ENCODE assay signal across 8 cellular contexts in the genomic region with DNA sequence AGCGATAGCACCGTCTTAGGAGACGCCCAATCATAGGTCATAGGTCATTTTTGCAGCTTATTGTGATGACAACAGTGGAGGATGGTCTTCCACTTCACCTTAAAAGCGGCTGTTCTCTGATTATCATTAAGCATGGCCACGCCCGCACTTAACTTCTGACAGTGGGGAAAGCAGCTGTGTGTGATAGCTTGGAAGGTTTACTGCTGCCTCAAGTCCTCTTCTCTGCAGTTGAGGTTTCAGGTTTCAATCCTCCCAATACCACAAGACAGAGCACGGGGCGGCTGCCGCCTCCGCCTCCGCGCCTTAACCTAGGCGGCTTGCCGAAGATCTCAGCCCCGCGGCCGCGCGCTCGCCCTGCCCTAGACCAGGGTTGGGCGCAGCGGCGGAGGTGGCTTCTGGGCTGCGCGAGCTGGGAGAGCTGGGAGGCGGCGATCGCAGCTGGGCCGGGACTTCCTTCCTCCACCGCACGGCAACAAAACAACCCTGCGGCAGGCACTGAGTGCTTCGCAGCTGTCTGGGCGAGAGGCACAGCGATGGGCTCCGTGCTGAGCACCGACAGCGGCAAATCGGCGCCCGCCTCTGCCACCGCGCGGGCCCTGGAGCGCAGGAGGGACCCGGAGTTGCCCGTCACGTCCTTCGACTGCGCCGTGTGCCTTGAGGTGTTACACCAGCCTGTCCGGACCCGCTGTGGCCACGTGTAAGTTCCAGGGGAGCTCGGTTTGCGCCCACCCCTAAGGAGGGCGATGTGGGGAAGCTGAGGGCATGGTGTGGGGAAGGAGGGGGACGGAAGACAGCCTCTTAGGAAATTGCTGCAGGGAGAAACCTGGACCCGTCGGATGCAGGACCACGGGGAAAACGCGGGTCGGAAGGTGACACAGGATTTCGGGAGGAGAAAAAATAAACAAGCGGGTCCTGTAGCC. TPM values are rescaled to one million over a fixed set of nuclear protein-coding genes. Genes with fewer than 3 reads are reported as not detected.
A peak's percentile ranks its signal among the peaks of the same experiment; 100 is the strongest.
DNase-seq lines count a peak whose midpoint lies in the region; ATAC-seq, FAIRE-seq and TF ChIP-seq lines count a peak whose summit lies in the region.

A gene (plus strand): TSS at position 495 of the 920 bp plus-strand sequence. CDS start 39 bp downstream, at position 534.

- H3K4me1 Mint-ChIP-seq in T-helper 17 cell, result peaks cover 48% of the 10 kb centered on the region

- H3K36me3 ChIP-seq in rectal smooth muscle tissue (ENCODE audit: control insufficient read depth, insufficient read depth, low read length) (no peaks in the 10 kb centered on the region), vagina (no peaks in the 10 kb centered on the region)

- FAIRE-seq in GM12891 (lab: Jason Lieb, UNC), result peak; percentile 97

- peak within 1 kb of the TSS; percentile 99 for H3K4me3 Mint-ChIP-seq in T-helper 17 cell

- H3K36me3 Mint-ChIP-seq in T-helper 17 cell (ENCODE audit: low read depth), result peaks cover 3% of the 10 kb centered on the region

- H3K27ac ChIP-seq in angular gyrus (ENCODE audit: low read depth, low read length), result peak within 1 kb of the TSS; percentile 89
- H3K27ac ChIP-seq in rectal smooth muscle tissue (ENCODE audit: low read depth, low read length), result peak within 1 kb of the TSS; percentile 32
- H3K27ac ChIP-seq in vagina, result peak within 1 kb of the TSS; percentile 75

- peak within 1 kb of the TSS; percentile 90 for H3K4me3 ChIP-seq in rectal smooth muscle tissue (ENCODE audit: low read length)
- peak within 1 kb of the TSS; percentile 67 to 72 for H3K4me3 ChIP-seq in vagina

- H3K27me3 ChIP-seq in rectal smooth muscle tissue (ENCODE audit: control insufficient read depth, insufficient read depth, low read length) (no peaks in the 10 kb centered on the region), vagina (no peaks in the 10 kb centered on the region)

- TF ChIP-seq CTCF in vagina (IDR thresholded peaks at IDR 0.05), result no peak

- no peaks in the 10 kb centered on the region for H3K27me3 Mint-ChIP-seq in T-helper 17 cell

- peak; percentile 88 for ATAC-seq in HG02759 (IDR thresholded peaks at IDR 0.05; ENCODE audit: unreplicated experiment)
- peak; percentile 81 for ATAC-seq in T-helper 17 cell

- H3K9me3 ChIP-seq in T-helper 17 cell (ENCODE audit: control insufficient read depth, low read length, poor library complexity, severe bottlenecking) (no peaks in the 10 kb centered on the region), vagina (no peaks in the 10 kb centered on the region)

- peak within 1 kb of the TSS; percentile 99 for H3K27ac Mint-ChIP-seq in T-helper 17 cell

- intact Hi-C loops in vagina (cut with DNase I), result no loop called here

- peak within 1 kb of the TSS; percentile 90 for H3K9ac ChIP-seq in rectal smooth muscle tissue (ENCODE audit: low read length)

- TF ChIP-seq POLR2A in GM12891 (IDR thresholded peaks at IDR 0.05; ENCODE audit: low read depth, low read length), result peak; percentile 52; the same call in 1 of the 2 replicates
- TF ChIP-seq POLR2A in vagina (IDR thresholded peaks at IDR 0.05), result peak in 1 of 2 donors; percentile 30

- H3K4me1 ChIP-seq in rectal smooth muscle tissue (ENCODE audit: control insufficient read depth, insufficient read depth, low read length), result no peaks in the 10 kb centered on the region
- peaks cover 8% of the 10 kb centered on the region for H3K4me1 ChIP-seq in vagina

- DNase-seq in GM12891 (ENCODE audit: insufficient read length, low spot score) (peak; percentile 79), NCI-H1417 (lab: John Stamatoyannopoulos, UW) (peak; percentile 85 to 94 (median 89)), T-helper 17 cell (peak; percentile 72 to 90 (median 80)), hepatic stellate cell (ENCODE audit: low spot score) (peak; percentile 61), vagina (ENCODE audit: extremely low spot score in 2 of 2) (no peak)

TF ChIP-seq in GM12891, 5 proteins besides CTCF, POLR2A, EP300 and RAD21:
- TF ChIP-seq TAF1 (IDR thresholded peaks at IDR 0.05; ENCODE audit: low read depth, low read length) (peak; percentile 71), SPI1 (IDR thresholded peaks at IDR 0.05; ENCODE audit: low read depth, low read length) (peak; percentile 44), POLR2AphosphoS5 (IDR thresholded peaks at IDR 0.05; ENCODE audit: low read depth, low read length) (no peak), POU2F2 (IDR thresholded peaks at IDR 0.05; ENCODE audit: low read depth, low read length) (no peak), PAX5 (IDR thresholded peaks at IDR 0.05; ENCODE audit: insufficient read depth, low read length, severe bottlenecking) (no peak)
TF ChIP-seq in GM12891: peak in this region for 2.

RNA-seq across cellular contexts. Expression of the gene that starts here (rescaled TPM):
- 1.5 TPM for polyA plus RNA-seq in GM12891 (2012; ENCODE audit: low read depth, missing spikeins)
- total RNA-seq in T-helper 17 cell (10 to 100 TPM; 50.6 to 72.6 TPM), vagina (3.7 TPM)

Comparison
In these comparisons a context has a peak if more than half of its experiments do, and no peak if none do; other contexts are left out.
1. RNA of the gene that starts here (total RNA-seq): 50.6 to 72.6 TPM in T-helper 17 cell; 3.7 TPM in vagina (single experiment); every median in the first group is over 10 times any median in the second.
2. DNase-seq: peak in GM12891 (single experiment), NCI-H1417 (3 of 3), T-helper 17 cell (3 of 3) and hepatic stellate cell (single experiment); none in vagina (0 of 2).
3. H3K27ac ChIP-seq: peak in every context shown above with its lines; median percentile 89 in angular gyrus; 75 in vagina; 32 in rectal smooth muscle tissue.